In genomic region chr5:20680718-20681302, GRCh38 we compare ENCODE assay signal across 24 cellular contexts.
DNase-seq lines count a peak whose midpoint lies in the region; ATAC-seq and TF ChIP-seq lines count a peak whose summit lies in the region.
"Had no signal": no experiment of that assay in that cellular context is flagged by ENCODE, and none has a peak within 500 bp of the region (broad histone marks: within the 10 kb centered on the region; RNA-seq: fewer than 3 reads in every experiment).

No MANE protein-coding gene starts in this region.

- H3K27ac ChIP-seq in GM23338 (ENCODE audit: low read depth), result no peak overlapping the region
- H3K27ac ChIP-seq in OCI-LY3 (ENCODE audit: low read length), result no peak overlapping the region
- H3K27ac ChIP-seq in neural progenitor cell, result no peak overlapping the region
- H3K27ac ChIP-seq in upper lobe of left lung, result no peak overlapping the region
- H3K27ac ChIP-seq: BLaER1 treated with 17β-estradiol and CSF1 and Interleukin-3, amounts not matched to agents 10 nM and 100 nM; lower lobe of right lung; pancreas; tibial nerve had no signal

- H3K27me3 Mint-ChIP-seq in GM23338 (ENCODE audit: insufficient read depth, low read depth, poor library complexity) (no peaks in the 10 kb centered on the region), neural progenitor cell (ENCODE audit: insufficient read depth, low read depth) (peaks cover 2% of the 10 kb centered on the region)
- no peaks in the 10 kb centered on the region for H3K27me3 Mint-ChIP-seq in activated naive CD4-positive, alpha-beta T cell treated with anti-CD3 and anti-CD28 coated beads for 36 hours (ENCODE audit: low read depth)
- H3K27me3 Mint-ChIP-seq: activated CD4-positive, alpha-beta T cell treated with anti-CD3 and anti-CD28 coated beads for 36 hours; activated naive CD8-positive, alpha-beta T cell treated with anti-CD3 and anti-CD28 coated beads, Interleukin-2, amount 10 ng/mL, durations not matched to agents 7 days and 5 days had no signal

- H3K9me3 ChIP-seq in OCI-LY3 (ENCODE audit: insufficient read depth, low read length) (no peaks in the 10 kb centered on the region), neural progenitor cell (ENCODE audit: low read depth) (no peaks in the 10 kb centered on the region), upper lobe of left lung (no peaks in the 10 kb centered on the region), HAP-1 (no peaks in the 10 kb centered on the region)
- H3K9me3 ChIP-seq: BLaER1 treated with 17β-estradiol and CSF1 and Interleukin-3, amounts not matched to agents 10 nM and 100 nM; lower lobe of right lung; pancreas; tibial nerve had no signal

- CTCF ChIA-PET in activated naive CD4-positive, alpha-beta T cell treated with anti-CD3 and anti-CD28 coated beads for 36 hours (lab: Charles Lee), result no interaction called here

- no peak overlapping the region for H3K4me3 ChIP-seq in GM23338
- no peak overlapping the region for H3K4me3 ChIP-seq in OCI-LY3 (ENCODE audit: low read length)
- H3K4me3 ChIP-seq in choroid plexus epithelial cell (ENCODE audit: low read depth, low read length), result no peak overlapping the region
- no peak overlapping the region for H3K4me3 ChIP-seq in neural progenitor cell
- no peak overlapping the region for H3K4me3 ChIP-seq in upper lobe of left lung
- no peak overlapping the region for H3K4me3 ChIP-seq in HAP-1
- H3K4me3 ChIP-seq: BLaER1 treated with 17β-estradiol and CSF1 and Interleukin-3, amounts not matched to agents 10 nM and 100 nM; lower lobe of right lung; pancreas; tibial nerve had no signal

- WGBS in upper lobe of left lung, 2 donors, result 61 to 72% methylated on average over 5 of the region's 5 CpGs

- TF ChIP-seq CTCF in GM23338 (conservative IDR thresholded peaks at IDR 0.05; ENCODE audit: low read depth in 2 of 2) (no peak), OCI-LY3 (IDR thresholded peaks at IDR 0.05; ENCODE audit: low read depth, low read length) (no peak), choroid plexus epithelial cell (conservative IDR thresholded peaks at IDR 0.05; ENCODE audit: low read depth, low read length) (no peak), neural progenitor cell (IDR thresholded peaks at IDR 0.05) (no peak), upper lobe of left lung (IDR thresholded peaks at IDR 0.05) (no peak)

- H3K9ac ChIP-seq in OCI-LY3 (ENCODE audit: low read length) (no peak overlapping the region), neural progenitor cell (no peak overlapping the region)
- H3K9ac ChIP-seq: BLaER1 treated with 17β-estradiol and CSF1 and Interleukin-3, amounts not matched to agents 10 nM and 100 nM had no signal

- H3K79me2 ChIP-seq in GM23338 (replicated peaks; ENCODE audit: insufficient read depth) (no peaks in the 10 kb centered on the region), OCI-LY3 (ENCODE audit: low read length) (no peaks in the 10 kb centered on the region), neural progenitor cell (ENCODE audit: low read depth) (no peaks in the 10 kb centered on the region)

- peak; percentile 35 for DNase-seq in GM23338 (ENCODE audit: low spot score)
- DNase-seq in choroid plexus epithelial cell (ENCODE audit: low read depth), result peak; percentile 2
- DNase-seq in neural progenitor cell (ENCODE audit: low spot score), result peak; percentile 11
- no peak for DNase-seq in upper lobe of left lung
- no peak for DNase-seq in activated naive CD4-positive, alpha-beta T cell treated with anti-CD3 and anti-CD28 coated beads for 36 hours
- no peak for DNase-seq in HAP-1 (ENCODE audit: low spot score in 2 of 2)
- DNase-seq: activated CD4-positive, alpha-beta T cell treated with anti-CD3 and anti-CD28 coated beads for 36 hours; activated CD8-positive, alpha-beta T cell treated with anti-CD3 and anti-CD28 coated beads, Interleukin-2, amount 10 ng/mL, durations not matched to agents 7 days and 5 days; activated effector memory CD4-positive, alpha-beta T cell treated with anti-CD3 and anti-CD28 coated beads, Interleukin-2, amount 50 U/mL, for 16 hours; activated naive CD8-positive, alpha-beta T cell treated with anti-CD3 and anti-CD28 coated beads, Interleukin-2, amount 10 ng/mL, durations not matched to agents 7 days and 5 days; DMS53; GDM1; IMR-90; lower lobe of right lung; NCI-H1092 treated with DMSO at 0.1 percent for 48 hours; NCI-H187 treated with DMSO at 0.1 percent for 48 hours; NCI-H526 treated with DMSO at 0.1 percent for 48 hours; nephron progenitor cell; pancreas; stimulated activated CD4-positive, alpha-beta T cell treated with anti-CD3 and anti-CD28 coated beads, Interleukin-2, amount 100 ng/mL, for 24 hours had no signal

- intact Hi-C loops in activated naive CD4-positive, alpha-beta T cell treated with anti-CD3 and anti-CD28 coated beads for 36 hours (cut with micrococcal nuclease), result no loop called here

- H2AFZ ChIP-seq in GM23338 (peak overlapping the region; percentile 48; the same call in 1 of the 2 replicates), OCI-LY3 (ENCODE audit: low read depth, low read length) (peak overlapping the region; percentile 36; the same call in 1 of the 2 replicates), neural progenitor cell (replicated peaks) (peak overlapping the region; percentile 40)

- no peaks in the 10 kb centered on the region for H3K9me2 ChIP-seq in GM23338 (ENCODE audit: insufficient read depth)

- TF ChIP-seq POLR2A in upper lobe of left lung (IDR thresholded peaks at IDR 0.05), result no peak

- TF ChIP-seq EP300 in upper lobe of left lung (IDR thresholded peaks at IDR 0.05), result no peak

- H3K4me2 ChIP-seq in GM23338 (no peak overlapping the region), OCI-LY3 (ENCODE audit: low read length) (no peak overlapping the region), neural progenitor cell (no peak overlapping the region)
- H3K4me2 ChIP-seq: BLaER1 treated with 17β-estradiol and CSF1 and Interleukin-3, amounts not matched to agents 10 nM and 100 nM had no signal

- H3K9me3 Mint-ChIP-seq in GM23338 (no peaks in the 10 kb centered on the region), neural progenitor cell (no peaks in the 10 kb centered on the region)
- peaks cover 3% of the 10 kb centered on the region for H3K9me3 Mint-ChIP-seq in activated naive CD4-positive, alpha-beta T cell treated with anti-CD3 and anti-CD28 coated beads for 36 hours
- H3K9me3 Mint-ChIP-seq: nephron progenitor cell had no signal

- H3K27ac Mint-ChIP-seq in GM23338, result peak overlapping the region; percentile 1; the same call in 1 of the 2 replicates
- peak overlapping the region; percentile 36 for H3K27ac Mint-ChIP-seq in neural progenitor cell
- H3K27ac Mint-ChIP-seq in activated naive CD4-positive, alpha-beta T cell treated with anti-CD3 and anti-CD28 coated beads for 36 hours, result no peak overlapping the region
- H3K27ac Mint-ChIP-seq: activated CD4-positive, alpha-beta T cell treated with anti-CD3 and anti-CD28 coated beads for 36 hours; activated CD8-positive, alpha-beta T cell treated with anti-CD3 and anti-CD28 coated beads, Interleukin-2, amount 10 ng/mL, durations not matched to agents 7 days and 5 days; activated naive CD8-positive, alpha-beta T cell treated with anti-CD3 and anti-CD28 coated beads, Interleukin-2, amount 10 ng/mL, durations not matched to agents 7 days and 5 days; nephron progenitor cell had no signal

- H3F3A ChIP-seq in GM23338 (replicated peaks; ENCODE audit: low read depth) (no peaks in the 10 kb centered on the region), neural progenitor cell (ENCODE audit: low read depth) (no peaks in the 10 kb centered on the region)

- H4K20me1 ChIP-seq in GM23338 (replicated peaks; ENCODE audit: insufficient read depth) (no peaks in the 10 kb centered on the region), OCI-LY3 (ENCODE audit: insufficient read depth, low read length) (no peaks in the 10 kb centered on the region), neural progenitor cell (ENCODE audit: low read depth) (no peaks in the 10 kb centered on the region)
- H4K20me1 ChIP-seq: BLaER1 treated with 17β-estradiol and CSF1 and Interleukin-3, amounts not matched to agents 10 nM and 100 nM had no signal

- peaks cover 13% of the 10 kb centered on the region for H3K4me1 Mint-ChIP-seq in GM23338
- peaks cover 8% of the 10 kb centered on the region for H3K4me1 Mint-ChIP-seq in neural progenitor cell
- no peaks in the 10 kb centered on the region for H3K4me1 Mint-ChIP-seq in activated naive CD4-positive, alpha-beta T cell treated with anti-CD3 and anti-CD28 coated beads for 36 hours (ENCODE audit: low read depth)
- H3K4me1 Mint-ChIP-seq: activated CD4-positive, alpha-beta T cell treated with anti-CD3 and anti-CD28 coated beads for 36 hours; activated naive CD8-positive, alpha-beta T cell treated with anti-CD3 and anti-CD28 coated beads, Interleukin-2, amount 10 ng/mL, durations not matched to agents 7 days and 5 days; nephron progenitor cell had no signal

- H3K4me3 Mint-ChIP-seq in GM23338 (no peak overlapping the region), neural progenitor cell (no peak overlapping the region)
- H3K4me3 Mint-ChIP-seq in activated naive CD4-positive, alpha-beta T cell treated with anti-CD3 and anti-CD28 coated beads for 36 hours, result no peak overlapping the region
- H3K4me3 Mint-ChIP-seq: activated CD4-positive, alpha-beta T cell treated with anti-CD3 and anti-CD28 coated beads for 36 hours; activated CD8-positive, alpha-beta T cell treated with anti-CD3 and anti-CD28 coated beads, Interleukin-2, amount 10 ng/mL, durations not matched to agents 7 days and 5 days; activated naive CD8-positive, alpha-beta T cell treated with anti-CD3 and anti-CD28 coated beads, Interleukin-2, amount 10 ng/mL, durations not matched to agents 7 days and 5 days; nephron progenitor cell had no signal

- H3K36me3 Mint-ChIP-seq in GM23338 (ENCODE audit: low read depth) (no peaks in the 10 kb centered on the region), neural progenitor cell (no peaks in the 10 kb centered on the region)
- peaks cover 1% of the 10 kb centered on the region for H3K36me3 Mint-ChIP-seq in activated naive CD4-positive, alpha-beta T cell treated with anti-CD3 and anti-CD28 coated beads for 36 hours (ENCODE audit: low read depth)
- H3K36me3 Mint-ChIP-seq: activated naive CD8-positive, alpha-beta T cell treated with anti-CD3 and anti-CD28 coated beads, Interleukin-2, amount 10 ng/mL, durations not matched to agents 7 days and 5 days had no signal

- in situ Hi-C loops in HAP-1 (cut with MboI; ENCODE audit: low sequenced_read_pairs), result no loop called here

- no peaks in the 10 kb centered on the region for H3K27me3 ChIP-seq in GM23338 (ENCODE audit: insufficient read depth)
- H3K27me3 ChIP-seq in OCI-LY3 (ENCODE audit: low read depth, low read length), result no peaks in the 10 kb centered on the region
- no peaks in the 10 kb centered on the region for H3K27me3 ChIP-seq in neural progenitor cell
- H3K27me3 ChIP-seq in upper lobe of left lung, result no peaks in the 10 kb centered on the region
- no peaks in the 10 kb centered on the region for H3K27me3 ChIP-seq in HAP-1 (ENCODE audit: low read depth)
- H3K27me3 ChIP-seq: BLaER1 treated with 17β-estradiol and CSF1 and Interleukin-3, amounts not matched to agents 10 nM and 100 nM; pancreas; tibial nerve had no signal

- peak; percentile 85 for ATAC-seq in GM23338
- no peak for ATAC-seq in upper lobe of left lung (ENCODE audit: low FRiP score in 2 of 2)
- no peak for ATAC-seq in GM21447 (IDR thresholded peaks at IDR 0.05; ENCODE audit: unreplicated experiment)
- ATAC-seq: activated CD4-positive, alpha-beta T cell treated with anti-CD3 and anti-CD28 coated beads for 36 hours; activated CD8-positive, alpha-beta T cell treated with anti-CD3 and anti-CD28 coated beads, Interleukin-2, amount 10 ng/mL, durations not matched to agents 7 days and 5 days; lower lobe of right lung had no signal

- H3K4me1 ChIP-seq in GM23338 (ENCODE audit: insufficient read depth) (peaks cover 15% of the 10 kb centered on the region), OCI-LY3 (ENCODE audit: low read length) (peaks cover 18% of the 10 kb centered on the region), neural progenitor cell (no peaks in the 10 kb centered on the region), upper lobe of left lung (no peaks in the 10 kb centered on the region), HAP-1 (no peaks in the 10 kb centered on the region)
- H3K4me1 ChIP-seq: lower lobe of right lung, tibial nerve had no signal

- H3K36me3 ChIP-seq in GM23338 (ENCODE audit: insufficient read depth) (no peaks in the 10 kb centered on the region), OCI-LY3 (replicated peaks; ENCODE audit: low read depth, low read length) (no peaks in the 10 kb centered on the region), neural progenitor cell (no peaks in the 10 kb centered on the region), upper lobe of left lung (no peaks in the 10 kb centered on the region), HAP-1 (replicated peaks) (no peaks in the 10 kb centered on the region)
- H3K36me3 ChIP-seq: BLaER1 treated with 17β-estradiol and CSF1 and Interleukin-3, amounts not matched to agents 10 nM and 100 nM; lower lobe of right lung; pancreas; tibial nerve had no signal

Comparison
In these comparisons a context has a peak if more than half of its experiments do, and no peak if none do; other contexts are left out.
1. DNase-seq: peak in GM23338 (single experiment), choroid plexus epithelial cell (single experiment) and neural progenitor cell (single experiment); none in upper lobe of left lung (0 of 2), activated naive CD4-positive, alpha-beta T cell treated with anti-CD3 and anti-CD28 coated beads for 36 hours (single experiment) and HAP-1 (0 of 2).
2. Peak in every context shown above with its lines, with median percentiles within 50 percentile points of each other: H2AFZ ChIP-seq.